14 cellular contexts compared by ENCODE assay signal in genomic region chr6:167140589-167141474, GRCh38. TPM values are rescaled to one million over a fixed set of nuclear protein-coding genes. Genes with fewer than 3 reads are reported as not detected.
DNase-seq lines count a peak whose midpoint lies in the region; ATAC-seq and TF ChIP-seq lines count a peak whose summit lies in the region.
"Had no signal": no experiment of that assay in that cellular context is flagged by ENCODE, and none has a peak within 500 bp of the region (broad histone marks: within the 10 kb centered on the region; RNA-seq: fewer than 3 reads in every experiment).

No MANE protein-coding gene starts in this region.

- H3K27ac Mint-ChIP-seq in natural killer cell = no peak overlapping the region
- H3K27ac Mint-ChIP-seq in osteocyte (ENCODE audit: unreplicated experiment) = no peak overlapping the region
- H3K27ac Mint-ChIP-seq in Calu3 (ENCODE audit: unreplicated experiment) = no peak overlapping the region

- ATAC-seq in GM21529 (IDR thresholded peaks at IDR 0.05; ENCODE audit: unreplicated experiment) (peak; percentile 69), natural killer cell (no peak)

- H3K9me3 ChIP-seq in adipocyte (ENCODE audit: control insufficient read depth, low read length) (peaks cover 11% of the 10 kb centered on the region), right atrium auricular region (no peaks in the 10 kb centered on the region)
- H3K9me3 ChIP-seq: vagina had no signal

- H3K4me3 Mint-ChIP-seq in natural killer cell = peak overlapping the region; percentile 17
- no peak overlapping the region for H3K4me3 Mint-ChIP-seq in osteocyte (ENCODE audit: unreplicated experiment)
- no peak overlapping the region for H3K4me3 Mint-ChIP-seq in Calu3 (ENCODE audit: low read depth, unreplicated experiment)

- H3K9me3 Mint-ChIP-seq in natural killer cell = no peaks in the 10 kb centered on the region
- H3K9me3 Mint-ChIP-seq in osteocyte (ENCODE audit: unreplicated experiment) = peaks cover 5% of the 10 kb centered on the region
- H3K9me3 Mint-ChIP-seq in Calu3 (ENCODE audit: low read depth, unreplicated experiment) = peaks cover 3% of the 10 kb centered on the region

- H3K27me3 ChIP-seq in adipocyte (replicated peaks; ENCODE audit: control insufficient read depth, insufficient read depth, low read length) = peaks cover 49% of the 10 kb centered on the region
- H3K27me3 ChIP-seq in right atrium auricular region = no peaks in the 10 kb centered on the region
- H3K27me3 ChIP-seq: vagina had no signal

- no TSS peak for BruUV-seq in Calu3 (replicated peaks; lab: Mats Ljungman, UMichigan)

- no peaks in the 10 kb centered on the region for H3K36me3 Mint-ChIP-seq in natural killer cell
- no peaks in the 10 kb centered on the region for H3K36me3 Mint-ChIP-seq in osteocyte (ENCODE audit: unreplicated experiment)
- H3K36me3 Mint-ChIP-seq in Calu3 (ENCODE audit: insufficient read depth, unreplicated experiment) = no peaks in the 10 kb centered on the region

- intact Hi-C loops in natural killer cell (cut with micrococcal nuclease) (loop anchor here (5.0 kb wide), 1 partner anchor 364 kb away; no protein-coding TSS in a partner anchor), Calu3 (cut with micrococcal nuclease; ENCODE audit: unreplicated experiment) (loop anchor here (5.0 kb wide), 1 partner anchor 144 kb away; the partner anchor contains the start of gene CEP43)

- H3K27ac ChIP-seq in right atrium auricular region = no peak overlapping the region
- H3K27ac ChIP-seq: BLaER1 treated with 17β-estradiol and CSF1 and Interleukin-3, amounts not matched to agents 10 nM and 100 nM; vagina had no signal

- H3K4me1 ChIP-seq in adipocyte (ENCODE audit: control insufficient read depth, insufficient read depth, low read length) = no peaks in the 10 kb centered on the region
- H3K4me1 ChIP-seq in right atrium auricular region = no peaks in the 10 kb centered on the region
- H3K4me1 ChIP-seq: vagina had no signal

- H3K36me3 ChIP-seq in adipocyte (ENCODE audit: control insufficient read depth, insufficient read depth, low read length, severe bottlenecking) (no peaks in the 10 kb centered on the region), right atrium auricular region (no peaks in the 10 kb centered on the region)
- H3K36me3 ChIP-seq: BLaER1 treated with 17β-estradiol and CSF1 and Interleukin-3, amounts not matched to agents 10 nM and 100 nM; vagina had no signal

- TF ChIP-seq CTCF in GM12864 (IDR thresholded peaks at IDR 0.05; ENCODE audit: low read depth, low read length, missing control alignments) (peak; percentile 2), natural killer cell (IDR thresholded peaks at IDR 0.05) (no peak), osteocyte (IDR thresholded peaks at IDR 0.05) (no peak), Calu3 (IDR thresholded peaks at IDR 0.05; ENCODE audit: unreplicated experiment) (no peak), right atrium auricular region (IDR thresholded peaks at IDR 0.05) (no peak)

- H3K27me3 Mint-ChIP-seq in natural killer cell (ENCODE audit: low read depth in 2 of 2) (peaks cover 16 to 49% of the 10 kb centered on the region in 2 donors), osteocyte (ENCODE audit: unreplicated experiment) (peaks cover 10% of the 10 kb centered on the region), Calu3 (ENCODE audit: unreplicated experiment) (peaks cover 61% of the 10 kb centered on the region)

- H3K9ac ChIP-seq in adipocyte (ENCODE audit: low read length) = no peak overlapping the region
- H3K9ac ChIP-seq: BLaER1 treated with 17β-estradiol and CSF1 and Interleukin-3, amounts not matched to agents 10 nM and 100 nM had no signal

- H3K4me1 Mint-ChIP-seq in natural killer cell (peaks cover 16% of the 10 kb centered on the region in 2 donors), osteocyte (ENCODE audit: unreplicated experiment) (no peaks in the 10 kb centered on the region), Calu3 (ENCODE audit: low read depth, unreplicated experiment) (peaks cover 8% of the 10 kb centered on the region)

- DNase-seq in GM12864 (ENCODE audit: low read depth) (no peak), adipocyte (ENCODE audit: low read depth) (peak; percentile 1), natural killer cell (no peak), GM19240 (ENCODE audit: insufficient read length, low spot score) (no peak), osteocyte (ENCODE audit: extremely low spot score, unreplicated experiment) (no peak), Calu3 (no peak), right atrium auricular region (ENCODE audit: low spot score) (no peak)
- DNase-seq: amygdala, NCI-H1436 treated with DMSO at 0.1 percent for 48 hours had no signal

- CTCF ChIA-PET in Calu3 (lab: Charles Lee) = interaction anchor here (1.1 to 1.6 kb wide), 4 partner anchors 17 to 366 kb away, joined by 4 to 12 read pairs (median 7); partner anchors contain the start of genes CCR6 and CEP43

- H3K4me3 ChIP-seq in GM12864 (ENCODE audit: low read depth, low read length) = no peak overlapping the region
- H3K4me3 ChIP-seq in adipocyte (ENCODE audit: low read length) = no peak overlapping the region
- H3K4me3 ChIP-seq in right atrium auricular region = no peak overlapping the region
- H3K4me3 ChIP-seq: BLaER1 treated with 17β-estradiol and CSF1 and Interleukin-3, amounts not matched to agents 10 nM and 100 nM; vagina had no signal

RNA-seq across cellular contexts. Expression of gene GPR31, which starts 16.9 kb away (rescaled TPM):
- total RNA-seq in natural killer cell (under 1 TPM in 1 of 3 donors, not detected in 2; 0.24 TPM), osteocyte (not detected in 2 replicates), Calu3 (2022) (not detected in 2 replicates), right atrium auricular region (not detected)
- total RNA-seq: endothelial cell of umbilical vein, skeletal muscle tissue, vagina had no signal

RNA-seq across cellular contexts. Expression of gene CCR6, which starts 17.9 kb away (rescaled TPM):
- under 1 TPM in 1 of 3 donors, not detected in 2; 0.23 TPM for total RNA-seq in natural killer cell
- total RNA-seq in osteocyte = not detected in 2 replicates
- total RNA-seq in Calu3 (2022) = not detected in 2 replicates
- under 1 TPM in 1 of 2 donors, not detected in 1; 0.37 TPM for total RNA-seq in right atrium auricular region
- total RNA-seq: endothelial cell of umbilical vein had no signal
